In the genomic region with DNA sequence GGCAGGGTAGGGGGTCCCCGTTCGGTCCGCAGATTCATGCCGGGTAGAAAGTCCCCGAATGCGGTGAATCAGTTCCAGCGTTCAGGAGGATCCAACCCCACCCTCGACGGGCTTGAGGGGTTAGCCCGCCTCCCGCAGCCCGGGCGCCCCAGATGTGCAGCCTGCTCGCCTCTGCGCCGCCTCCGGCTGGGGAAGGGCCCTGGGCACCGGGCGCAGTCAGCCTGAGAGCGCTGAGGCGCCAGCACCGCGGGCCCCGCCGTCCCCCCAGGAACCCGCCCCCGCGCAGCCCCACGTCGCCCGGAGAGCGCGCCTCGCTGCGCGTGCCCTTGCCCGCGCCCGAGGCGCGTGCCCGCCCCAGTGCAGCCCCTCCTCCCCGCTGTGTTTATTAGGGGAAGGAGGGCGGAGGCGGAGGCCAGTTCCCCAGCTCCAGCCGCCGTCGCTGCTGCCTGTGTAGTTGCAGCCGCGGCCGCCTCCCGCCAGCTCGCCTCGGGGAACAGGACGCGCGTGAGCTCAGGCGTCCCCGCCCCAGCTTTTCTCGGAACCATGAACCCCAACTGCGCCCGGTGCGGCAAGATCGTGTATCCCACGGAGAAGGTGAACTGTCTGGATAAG, we compare ENCODE assay signal across 8 cellular contexts. TPM values are rescaled to one million over a fixed set of nuclear protein-coding genes. Genes with fewer than 3 reads are reported as not detected.
DNase-seq lines count a peak whose midpoint lies in the region; ATAC-seq and TF ChIP-seq lines count a peak whose summit lies in the region.

A gene with protein sequence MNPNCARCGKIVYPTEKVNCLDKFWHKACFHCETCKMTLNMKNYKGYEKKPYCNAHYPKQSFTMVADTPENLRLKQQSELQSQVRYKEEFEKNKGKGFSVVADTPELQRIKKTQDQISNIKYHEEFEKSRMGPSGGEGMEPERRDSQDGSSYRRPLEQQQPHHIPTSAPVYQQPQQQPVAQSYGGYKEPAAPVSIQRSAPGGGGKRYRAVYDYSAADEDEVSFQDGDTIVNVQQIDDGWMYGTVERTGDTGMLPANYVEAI (plus strand): TSS at position 412 of the 612 bp plus-strand sequence. CDS start 132 bp downstream, at position 544.

- ATAC-seq in activated naive CD8-positive, alpha-beta T cell treated with anti-CD3 and anti-CD28 coated beads, Interleukin-2, amount 50 U/mL, for 24 hours = peak; percentile 68

- no peaks in the 10 kb centered on the region for H3K27me3 ChIP-seq in cardiac muscle cell
- no peaks in the 10 kb centered on the region for H3K27me3 ChIP-seq in transverse colon

- no peaks in the 10 kb centered on the region for H3K9me3 Mint-ChIP-seq in activated naive CD8-positive, alpha-beta T cell treated with anti-CD3 and anti-CD28 coated beads, Interleukin-2, amount 50 U/mL, for 24 hours

- H3K36me3 ChIP-seq in HEK293 (ENCODE audit: control insufficient read depth in 2 of 2, insufficient read depth in 1 of 2, low read length in 2 of 2) = no peaks in the 10 kb centered on the region
- no peaks in the 10 kb centered on the region for H3K36me3 ChIP-seq in cardiac muscle cell
- H3K36me3 ChIP-seq in transverse colon = no peaks in the 10 kb centered on the region

- H3K4me3 ChIP-seq in HEK293 (ENCODE audit: low read depth, low read length) (peak within 1 kb of the TSS; percentile 94), cardiac muscle cell (peak within 1 kb of the TSS; percentile 66), transverse colon (peak within 1 kb of the TSS; percentile 81 to 99 (median 97))

- peaks cover 58% of the 10 kb centered on the region for H3K4me1 Mint-ChIP-seq in activated naive CD8-positive, alpha-beta T cell treated with anti-CD3 and anti-CD28 coated beads, Interleukin-2, amount 50 U/mL, for 24 hours

- peak within 1 kb of the TSS; percentile 99 for H3K27ac Mint-ChIP-seq in activated naive CD8-positive, alpha-beta T cell treated with anti-CD3 and anti-CD28 coated beads, Interleukin-2, amount 50 U/mL, for 24 hours

- TF ChIP-seq EP300 in transverse colon (IDR thresholded peaks at IDR 0.05; ENCODE audit: low read depth) = no peak

- in situ Hi-C loops in transverse colon (cut with MboI; ENCODE audit: low pct_ligation_motif_present in 1 of 4, low pct_unique_long_range_greater_than_20kb in 1 of 4, low sequenced_read_pairs in 3 of 4) = loop anchor here in 1 of 4 donors (25.0 kb wide), 1 partner anchor 293 kb away; a partner anchor contains a TSS

- DNase-seq in GM03348 (ENCODE audit: low spot score) = peak; percentile 96
- peak; percentile 70 for DNase-seq in NCI-H1092 (lab: John Stamatoyannopoulos, UW)
- DNase-seq in T follicular helper cell (ENCODE audit: low read depth) = peak; percentile 77
- DNase-seq in activated naive CD8-positive, alpha-beta T cell treated with anti-CD3 and anti-CD28 coated beads, Interleukin-2, amount 50 U/mL, for 24 hours = peak; percentile 91
- peak; percentile 92 to 93 for DNase-seq in cardiac muscle cell (ENCODE audit: low read depth in 1 of 2, low spot score in 1 of 2)
- peak; percentile 85 for DNase-seq in pons (ENCODE audit: low spot score)
- peak; percentile 93 for DNase-seq in transverse colon

- CTCF ChIA-PET in HEK293 (lab: Yijun Ruan, JAX) = interaction anchor here (0.6 to 5.8 kb wide), 11 partner anchors 16 to 1939 kb away, joined by 3 to 24 read pairs (median 4); a partner anchor contains a TSS

- TF ChIP-seq POLR2A in transverse colon (IDR thresholded peaks at IDR 0.05) = peak; percentile 99

- H3K4me1 ChIP-seq in HEK293 (ENCODE audit: control insufficient read depth, insufficient read depth, low read length) = peaks cover 9% of the 10 kb centered on the region
- H3K4me1 ChIP-seq in cardiac muscle cell (ENCODE audit: low read depth) = peaks cover 22% of the 10 kb centered on the region
- H3K4me1 ChIP-seq in transverse colon = peaks cover 35 to 54% (median 45%) of the 10 kb centered on the region in 4 donors

- intact Hi-C loops in transverse colon (cut with DNase I; ENCODE audit: low total_unique reads) = no loop called here

- H3K36me3 Mint-ChIP-seq in activated naive CD8-positive, alpha-beta T cell treated with anti-CD3 and anti-CD28 coated beads, Interleukin-2, amount 50 U/mL, for 24 hours (ENCODE audit: low read depth) = peaks cover 6% of the 10 kb centered on the region

- peaks cover 6% of the 10 kb centered on the region for H3K27me3 Mint-ChIP-seq in activated naive CD8-positive, alpha-beta T cell treated with anti-CD3 and anti-CD28 coated beads, Interleukin-2, amount 50 U/mL, for 24 hours

- POLR2A ChIA-PET in HEK293 (lab: Yijun Ruan, JAX) = interaction anchor here (0.6 to 4.1 kb wide), 34 partner anchors 8 to 367 kb away, joined by 3 to 62 read pairs (median 6); a partner anchor contains a TSS

- 0% methylated on average over 63 of the region's 65 CpGs; no CpG with 5 or more reads in 1 of the 2 donors for WGBS in transverse colon (ENCODE audit: low coverage in 1 of 2), 2 donors

- H3K4me3 Mint-ChIP-seq in activated naive CD8-positive, alpha-beta T cell treated with anti-CD3 and anti-CD28 coated beads, Interleukin-2, amount 50 U/mL, for 24 hours = peak within 1 kb of the TSS; percentile 93

- H3K9me3 ChIP-seq in HEK293 (ENCODE audit: control insufficient read depth, insufficient read depth, low read depth, low read length) = no peaks in the 10 kb centered on the region
- no peaks in the 10 kb centered on the region for H3K9me3 ChIP-seq in cardiac muscle cell (ENCODE audit: low read depth)
- H3K9me3 ChIP-seq in transverse colon = no peaks in the 10 kb centered on the region

- no peak; the same call in 1 of the 2 replicates for TF ChIP-seq CTCF in HEK293 (tag by site-specific recombination; IDR thresholded peaks at IDR 0.05)
- no peak for TF ChIP-seq CTCF in cardiac muscle cell (IDR thresholded peaks at IDR 0.05; ENCODE audit: low read depth, low read length)
- TF ChIP-seq CTCF in transverse colon (IDR thresholded peaks at IDR 0.05) = no peak

- H3K27ac ChIP-seq in HEK293 (ENCODE audit: extremely low read depth, low read depth, low read length) = peak within 1 kb of the TSS; percentile 96
- peak within 1 kb of the TSS; percentile 82 for H3K27ac ChIP-seq in cardiac muscle cell
- peak within 1 kb of the TSS; percentile 91 to 99 (median 98) for H3K27ac ChIP-seq in transverse colon

TF ChIP-seq in HEK293, 187 proteins besides CTCF, POLR2A, EP300 and RAD21 (continues in another document):
- TF ChIP-seq GFI1B (tag by site-specific recombination; IDR thresholded peaks at IDR 0.05) (no peak), TCF7L2 (IDR thresholded peaks at IDR 0.05; ENCODE audit: borderline replicate concordance, low read depth, low read length) (no peak), YY2 (tag by site-specific recombination; IDR thresholded peaks at IDR 0.05) (0 out of 2 replicates have a peak, but pooled peaks have one; percentile 5), ZXDB (tag by site-specific recombination; IDR thresholded peaks at IDR 0.05) (peak; percentile 34; the same call in 1 of the 2 replicates), ZFP69B (tag by site-specific recombination; IDR thresholded peaks at IDR 0.05) (0 out of 2 replicates have a peak, but pooled peaks have one; percentile 5), ZNF76 (tag by site-specific recombination; IDR thresholded peaks at IDR 0.05; ENCODE audit: borderline replicate concordance, low read depth) (0 out of 2 replicates have a peak, but pooled peaks have one; percentile 25), ZNF416 (tag by site-specific recombination; IDR thresholded peaks at IDR 0.05) (no peak), ZNF202 (tag by site-specific recombination; IDR thresholded peaks at IDR 0.05; ENCODE audit: borderline replicate concordance) (no peak), ZNF629 (tag by site-specific recombination; IDR thresholded peaks at IDR 0.05) (peak; percentile 38; the same call in 1 of the 2 replicates), ZIC2 (tag by site-specific recombination; IDR thresholded peaks at IDR 0.05) (peak; percentile 98), ZNF10 (tag by site-specific recombination; IDR thresholded peaks at IDR 0.05) (0 out of 2 replicates have a peak, but pooled peaks have one; percentile 59)
- TF ChIP-seq, protein P1, sequence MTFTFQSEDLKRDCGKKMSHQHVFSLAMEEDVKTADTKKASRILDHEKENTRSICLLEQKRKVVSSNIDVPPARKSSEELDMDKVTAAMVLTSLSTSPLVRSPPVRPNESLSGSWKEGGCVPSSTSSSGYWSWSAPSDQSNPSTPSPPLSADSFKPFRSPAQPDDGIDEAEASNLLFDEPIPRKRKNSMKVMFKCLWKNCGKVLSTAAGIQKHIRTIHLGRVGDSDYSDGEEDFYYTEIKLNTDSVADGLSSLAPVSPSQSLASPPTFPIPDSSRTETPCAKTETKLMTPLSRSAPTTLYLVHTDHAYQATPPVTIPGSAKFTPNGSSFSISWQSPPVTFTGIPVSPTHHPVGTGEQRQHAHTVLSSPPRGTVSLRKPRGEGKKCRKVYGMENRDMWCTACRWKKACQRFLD (tag by site-specific recombination; IDR thresholded peaks at IDR 0.05) = no peak
- TF ChIP-seq, protein P2, sequence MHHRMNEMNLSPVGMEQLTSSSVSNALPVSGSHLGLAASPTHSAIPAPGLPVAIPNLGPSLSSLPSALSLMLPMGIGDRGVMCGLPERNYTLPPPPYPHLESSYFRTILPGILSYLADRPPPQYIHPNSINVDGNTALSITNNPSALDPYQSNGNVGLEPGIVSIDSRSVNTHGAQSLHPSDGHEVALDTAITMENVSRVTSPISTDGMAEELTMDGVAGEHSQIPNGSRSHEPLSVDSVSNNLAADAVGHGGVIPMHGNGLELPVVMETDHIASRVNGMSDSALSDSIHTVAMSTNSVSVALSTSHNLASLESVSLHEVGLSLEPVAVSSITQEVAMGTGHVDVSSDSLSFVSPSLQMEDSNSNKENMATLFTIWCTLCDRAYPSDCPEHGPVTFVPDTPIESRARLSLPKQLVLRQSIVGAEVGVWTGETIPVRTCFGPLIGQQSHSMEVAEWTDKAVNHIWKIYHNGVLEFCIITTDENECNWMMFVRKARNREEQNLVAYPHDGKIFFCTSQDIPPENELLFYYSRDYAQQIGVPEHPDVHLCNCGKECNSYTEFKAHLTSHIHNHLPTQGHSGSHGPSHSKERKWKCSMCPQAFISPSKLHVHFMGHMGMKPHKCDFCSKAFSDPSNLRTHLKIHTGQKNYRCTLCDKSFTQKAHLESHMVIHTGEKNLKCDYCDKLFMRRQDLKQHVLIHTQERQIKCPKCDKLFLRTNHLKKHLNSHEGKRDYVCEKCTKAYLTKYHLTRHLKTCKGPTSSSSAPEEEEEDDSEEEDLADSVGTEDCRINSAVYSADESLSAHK (tag by site-specific recombination; IDR thresholded peaks at IDR 0.05) = peak; percentile 73; the same call in 1 of the 2 replicates

RNA-seq across cellular contexts. Expression of the gene that starts here (rescaled TPM):
- total RNA-seq in cardiac muscle cell (46.0 and 51.2 TPM in 2 replicates), transverse colon (100 to 1,000 TPM; 117 to 553 (median 307) TPM)
- 28.1 and 38.0 TPM in 2 replicates for polyA plus RNA-seq in cardiac muscle cell

Comparison
In these comparisons a context has a peak if more than half of its experiments do, and no peak if none do; other contexts are left out.
1. Peak in every context shown above with its lines: DNase-seq, ATAC-seq, H3K4me3 ChIP-seq and H3K27ac ChIP-seq.